19 cellular contexts compared by ENCODE assay signal in the genomic region with DNA sequence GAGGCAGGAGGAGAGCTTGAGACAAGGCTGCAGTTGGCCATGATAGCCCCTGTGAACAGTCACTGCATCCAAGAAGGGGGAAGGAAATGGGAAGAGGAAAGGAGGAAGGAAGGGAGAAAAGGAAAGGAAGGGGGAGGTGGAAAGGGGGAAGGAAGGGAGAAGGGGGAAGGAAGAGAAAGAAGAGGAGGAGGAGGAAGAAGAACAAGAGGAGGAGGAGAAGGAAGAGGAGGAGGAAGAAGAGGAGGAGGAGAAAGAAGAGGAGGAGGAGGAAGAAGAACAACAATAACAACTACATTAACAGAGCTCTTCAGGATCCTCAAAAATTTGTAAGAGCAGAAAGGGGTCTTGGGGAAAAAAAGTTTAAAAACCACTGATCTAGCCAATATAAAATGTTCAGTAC. TPM values are rescaled to one million over a fixed set of nuclear protein-coding genes. Genes with fewer than 3 reads are reported as not detected.
A peak's percentile ranks its signal among the peaks of the same experiment; 100 is the strongest.
DNase-seq lines count a peak whose midpoint lies in the region; ATAC-seq and TF ChIP-seq lines count a peak whose summit lies in the region.
"Had no signal": no experiment of that assay in that cellular context is flagged by ENCODE, and none has a peak within 500 bp of the region (broad histone marks: within the 10 kb centered on the region; RNA-seq: fewer than 3 reads in every experiment).

No MANE protein-coding gene starts in this region.

- no peaks in the 10 kb centered on the region for H3K9me3 Mint-ChIP-seq in activated CD4-positive, alpha-beta T cell treated with anti-CD3 and anti-CD28 coated beads, Interleukin-2, amount 10 ng/mL, durations not matched to agents 7 days and 5 days
- H3K9me3 Mint-ChIP-seq: CD8-positive, alpha-beta T cell; H9 had no signal

- no peak overlapping the region for H2BK15ac ChIP-seq in IMR-90 (ENCODE audit: low read depth, low read length)

- POLR2A ChIA-PET in activated CD4-positive, alpha-beta T cell treated with anti-CD3 and anti-CD28 coated beads, Interleukin-2, amount 10 ng/mL, durations not matched to agents 7 days and 5 days (lab: Charles Lee), result no interaction called here
- POLR2A ChIA-PET in IMR-90 (lab: Charles Lee; ENCODE audit: unreplicated experiment), result no interaction called here

- H3K4me1 ChIP-seq in IMR-90 (ENCODE audit: control insufficient read depth, insufficient read depth, low read length), result no peaks in the 10 kb centered on the region
- peaks cover 22 to 73% (median 68%) of the 10 kb centered on the region in 4 donors for H3K4me1 ChIP-seq in esophagus muscularis mucosa

- H3K4me3 ChIP-seq in IMR-90 (ENCODE audit: insufficient read depth, low read depth, low read length), result no peak overlapping the region
- no peak overlapping the region for H3K4me3 ChIP-seq in esophagus muscularis mucosa
- H3K4me3 ChIP-seq: A549, GM12878 had no signal

- TF ChIP-seq POLR2A in IMR-90 (IDR thresholded peaks at IDR 0.05; ENCODE audit: low read depth, low read length), result no peak
- no peak for TF ChIP-seq POLR2A in esophagus muscularis mucosa (IDR thresholded peaks at IDR 0.05; ENCODE audit: low read depth)

- H3K23ac ChIP-seq in IMR-90 (ENCODE audit: low read depth, low read length), result no peak overlapping the region

- no peaks in the 10 kb centered on the region for H3K27me3 Mint-ChIP-seq in activated CD4-positive, alpha-beta T cell treated with anti-CD3 and anti-CD28 coated beads, Interleukin-2, amount 10 ng/mL, durations not matched to agents 7 days and 5 days

- no peak overlapping the region for H4K8ac ChIP-seq in IMR-90 (ENCODE audit: low read depth in 2 of 2, low read length in 2 of 2)

- no peak overlapping the region for H3K4me2 ChIP-seq in IMR-90 (ENCODE audit: low read depth, low read length)
- H3K4me2 ChIP-seq: A549 had no signal

- H4K5ac ChIP-seq in IMR-90 (ENCODE audit: low read depth, low read length), result no peak overlapping the region

- in situ Hi-C loops in IMR-90 (cut with MboI; ENCODE audit: low sequenced_read_pairs), result no loop called here

- H3K4me3 Mint-ChIP-seq in activated CD4-positive, alpha-beta T cell treated with anti-CD3 and anti-CD28 coated beads, Interleukin-2, amount 10 ng/mL, durations not matched to agents 7 days and 5 days, result no peak overlapping the region
- H3K4me3 Mint-ChIP-seq: CD8-positive, alpha-beta T cell; H9 had no signal

- no peak overlapping the region for H3K9ac ChIP-seq in IMR-90 (ENCODE audit: low read depth, low read length)

- no peak overlapping the region for H3K14ac ChIP-seq in IMR-90 (replicated peaks; ENCODE audit: low read depth, low read length)

- dilution Hi-C loops in IMR-90 (cut with HindIII; ENCODE audit: low sequenced_read_pairs, unreplicated experiment), result no loop called here

- TF ChIP-seq RAD21 in IMR-90 (IDR thresholded peaks at IDR 0.05; ENCODE audit: low read length), result no peak

- no peak overlapping the region for H3K56ac ChIP-seq in IMR-90 (ENCODE audit: extremely low read depth, insufficient read depth, low read length)

- no peak overlapping the region for H4K91ac ChIP-seq in IMR-90 (ENCODE audit: insufficient read depth, low read depth, low read length)

- H2BK20ac ChIP-seq in IMR-90 (ENCODE audit: low read depth, low read length), result no peak overlapping the region

- no peaks in the 10 kb centered on the region for H3K27me3 ChIP-seq in IMR-90 (ENCODE audit: control insufficient read depth, insufficient read depth, low read length)
- no peaks in the 10 kb centered on the region for H3K27me3 ChIP-seq in esophagus muscularis mucosa

- no peak for DNase-seq in activated CD4-positive, alpha-beta T cell treated with anti-CD3 and anti-CD28 coated beads, Interleukin-2, amount 10 ng/mL, durations not matched to agents 7 days and 5 days
- no peak for DNase-seq in activated CD4-positive, alpha-beta T cell treated with anti-CD3 and anti-CD28 coated beads for 4 hours
- DNase-seq in IMR-90 (no peak), esophagus muscularis mucosa (ENCODE audit: extremely low spot score) (peak; percentile 26), mucosa of gallbladder (ENCODE audit: low spot score) (no peak)
- DNase-seq: AML-193; CD8-positive, alpha-beta T cell; DMS 273 treated with DMSO at 0.1 percent for 48 hours; DMS53; DND-41; EL; GOT3; H9 had no signal

- ATAC-seq in IMR-90 (ENCODE audit: low read depth) (no peak), HG02970 (IDR thresholded peaks at IDR 0.05; ENCODE audit: low FRiP score, unreplicated experiment) (no peak)
- no peak for ATAC-seq in activated CD4-positive, CD25-positive, alpha-beta regulatory T cell treated with anti-CD3 and anti-CD28 coated beads, Interleukin-2, amount 50 U/mL, for 24 hours
- ATAC-seq: A549; CD8-positive, alpha-beta T cell; GM12878 had no signal

- no TSS peak for BruUV-seq in IMR-90 (replicated peaks; lab: Mats Ljungman, UMichigan)

- H3K4me1 Mint-ChIP-seq in activated CD4-positive, alpha-beta T cell treated with anti-CD3 and anti-CD28 coated beads, Interleukin-2, amount 10 ng/mL, durations not matched to agents 7 days and 5 days, result peaks cover 44% of the 10 kb centered on the region

- peaks cover 4% of the 10 kb centered on the region for H3K36me3 ChIP-seq in IMR-90 (ENCODE audit: control insufficient read depth, insufficient read depth, low read length)
- no peaks in the 10 kb centered on the region for H3K36me3 ChIP-seq in esophagus muscularis mucosa

- TF ChIP-seq CTCF in IMR-90 (conservative IDR thresholded peaks at IDR 0.05; ENCODE audit: low read depth, low read length) (no peak), esophagus muscularis mucosa (IDR thresholded peaks at IDR 0.05) (no peak)

- peaks cover 32% of the 10 kb centered on the region for H3K36me3 Mint-ChIP-seq in activated CD4-positive, alpha-beta T cell treated with anti-CD3 and anti-CD28 coated beads, Interleukin-2, amount 10 ng/mL, durations not matched to agents 7 days and 5 days (ENCODE audit: low read depth)

- H2AFZ ChIP-seq in IMR-90 (replicated peaks; ENCODE audit: low read length, poor library complexity), result no peak overlapping the region

- no peak overlapping the region for H3K27ac ChIP-seq in IMR-90 (ENCODE audit: insufficient read depth, low read length)
- no peak overlapping the region for H3K27ac ChIP-seq in esophagus muscularis mucosa (replicated peaks in 1 of 4)
- H3K27ac ChIP-seq: 22Rv1, A549, HL-60 had no signal

- 0 out of 2 replicates have a peak overlapping the region, but pooled peaks have one; percentile 45 for H2AK5ac ChIP-seq in IMR-90 (ENCODE audit: low read depth, low read length)

- no peak overlapping the region for H2AK9ac ChIP-seq in IMR-90 (replicated peaks; ENCODE audit: low read depth, low read length, poor library complexity)

- no peak for TF ChIP-seq EP300 in esophagus muscularis mucosa (IDR thresholded peaks at IDR 0.05)

- H2BK5ac ChIP-seq in IMR-90 (ENCODE audit: low read depth, low read length, poor library complexity, severe bottlenecking), result peak overlapping the region; percentile 6

- H3K27ac Mint-ChIP-seq in activated CD4-positive, alpha-beta T cell treated with anti-CD3 and anti-CD28 coated beads, Interleukin-2, amount 10 ng/mL, durations not matched to agents 7 days and 5 days, result peak overlapping the region; percentile 25
- H3K27ac Mint-ChIP-seq: CD8-positive, alpha-beta T cell had no signal

- H4K20me1 ChIP-seq in IMR-90 (ENCODE audit: insufficient read depth, low read length), result peaks cover 86% of the 10 kb centered on the region

- peaks cover 19% of the 10 kb centered on the region for H3K9me1 ChIP-seq in IMR-90 (ENCODE audit: insufficient read depth, low read length)

- H3K79me1 ChIP-seq in IMR-90 (ENCODE audit: low read depth in 1 of 2, low read length in 2 of 2), result peaks cover 7 to 67% of the 10 kb centered on the region in 2 experiments; a peak in 3 of 4 replicates

- H2BK120ac ChIP-seq in IMR-90 (ENCODE audit: low read depth, low read length), result no peak overlapping the region

- intact Hi-C loops in IMR-90 (cut with micrococcal nuclease), result no loop called here
- intact Hi-C loops in esophagus muscularis mucosa (cut with DNase I), result no loop called here

- H3K18ac ChIP-seq in IMR-90 (ENCODE audit: low read depth, low read length), result no peak overlapping the region

- H3K9me3 ChIP-seq in IMR-90 (ENCODE audit: control insufficient read depth, insufficient read depth, low read length), result no peaks in the 10 kb centered on the region
- H3K9me3 ChIP-seq in esophagus muscularis mucosa, result no peaks in the 10 kb centered on the region
- H3K9me3 ChIP-seq: A549 had no signal

- no peak overlapping the region for H3K4ac ChIP-seq in IMR-90 (ENCODE audit: low read depth, low read length)

- CTCF ChIA-PET in activated CD4-positive, alpha-beta T cell treated with anti-CD3 and anti-CD28 coated beads, Interleukin-2, amount 10 ng/mL, durations not matched to agents 7 days and 5 days (lab: Charles Lee), result interaction anchor here (0.6 to 1.1 kb wide), 3 partner anchors 14 to 815 kb away, joined by 3 to 4 read pairs (median 3); no protein-coding TSS in a partner anchor
- CTCF ChIA-PET in IMR-90 (lab: Yijun Ruan, JAX), result interaction anchor here (0.6 kb wide), 1 partner anchor 92 kb away, joined by 4 read pairs; no protein-coding TSS in a partner anchor

TF ChIP-seq in IMR-90, 13 proteins besides CTCF, POLR2A, EP300 and RAD21 (continues in another document):
- TF ChIP-seq CHD1 (IDR thresholded peaks at IDR 0.05; ENCODE audit: low read depth, low read length), result no peak
- no peak for TF ChIP-seq MXI1 (IDR thresholded peaks at IDR 0.05; ENCODE audit: borderline replicate concordance, low read depth, low read length)
- no peak for TF ChIP-seq NFE2L2 (IDR thresholded peaks at IDR 0.05; ENCODE audit: low read depth, low read length)
- no peak for TF ChIP-seq SMC3 (IDR thresholded peaks at IDR 0.05; ENCODE audit: low read depth, low read length)

RNA-seq across cellular contexts. Expression of a gene that starts 5.2 kb away (rescaled TPM):
- total RNA-seq in activated CD4-positive, alpha-beta T cell treated with anti-CD3 and anti-CD28 coated beads, Interleukin-2, amount 10 ng/mL, durations not matched to agents 7 days and 5 days, result 10 to 100 TPM; 82.1 to 83.8 TPM
- total RNA-seq in IMR-90 (2012; rRNA removed) (81.0 and 120 TPM in 2 replicates), esophagus muscularis mucosa (100 to 1,000 TPM; 107 to 161 (median 134) TPM), mucosa of gallbladder (168 TPM)
- polyA plus RNA-seq in IMR-90 (2012; rRNA removed), result 57.9 and 65.5 TPM in 2 replicates
- 71.4 and 74.7 TPM in 2 replicates for polyA plus RNA-seq in IMR-90 (2012; cell fraction: cytosol; rRNA removed)
- 35.9 and 46.7 TPM in 2 replicates for polyA plus RNA-seq in IMR-90 (2012; cell fraction: nucleus; rRNA removed; ENCODE audit: low replicate concordance)

RNA-seq across cellular contexts. Expression of a gene that starts 32.0 kb away (rescaled TPM):
- 10 to 100 TPM; 50.5 to 50.9 TPM for total RNA-seq in activated CD4-positive, alpha-beta T cell treated with anti-CD3 and anti-CD28 coated beads, Interleukin-2, amount 10 ng/mL, durations not matched to agents 7 days and 5 days
- 24.0 and 30.3 TPM in 2 replicates for total RNA-seq in IMR-90 (2012; rRNA removed)
- 29.4 and 30.6 TPM in 2 replicates for polyA plus RNA-seq in IMR-90 (2012; rRNA removed)
- polyA plus RNA-seq in IMR-90 (2012; cell fraction: cytosol; rRNA removed), result 7.8 and 19.4 TPM in 2 replicates
- 2.7 and 12.3 TPM in 2 replicates for polyA plus RNA-seq in IMR-90 (2012; cell fraction: nucleus; rRNA removed; ENCODE audit: low replicate concordance)
- total RNA-seq in esophagus muscularis mucosa, result 10 to 100 TPM in 3 of 4 donors, 1 to 10 TPM in 1; 8.9 to 18.4 (median 11.5) TPM
- total RNA-seq in mucosa of gallbladder, result 28.1 TPM
